ENCODE assay signal across 1 cellular context in the genomic region with DNA sequence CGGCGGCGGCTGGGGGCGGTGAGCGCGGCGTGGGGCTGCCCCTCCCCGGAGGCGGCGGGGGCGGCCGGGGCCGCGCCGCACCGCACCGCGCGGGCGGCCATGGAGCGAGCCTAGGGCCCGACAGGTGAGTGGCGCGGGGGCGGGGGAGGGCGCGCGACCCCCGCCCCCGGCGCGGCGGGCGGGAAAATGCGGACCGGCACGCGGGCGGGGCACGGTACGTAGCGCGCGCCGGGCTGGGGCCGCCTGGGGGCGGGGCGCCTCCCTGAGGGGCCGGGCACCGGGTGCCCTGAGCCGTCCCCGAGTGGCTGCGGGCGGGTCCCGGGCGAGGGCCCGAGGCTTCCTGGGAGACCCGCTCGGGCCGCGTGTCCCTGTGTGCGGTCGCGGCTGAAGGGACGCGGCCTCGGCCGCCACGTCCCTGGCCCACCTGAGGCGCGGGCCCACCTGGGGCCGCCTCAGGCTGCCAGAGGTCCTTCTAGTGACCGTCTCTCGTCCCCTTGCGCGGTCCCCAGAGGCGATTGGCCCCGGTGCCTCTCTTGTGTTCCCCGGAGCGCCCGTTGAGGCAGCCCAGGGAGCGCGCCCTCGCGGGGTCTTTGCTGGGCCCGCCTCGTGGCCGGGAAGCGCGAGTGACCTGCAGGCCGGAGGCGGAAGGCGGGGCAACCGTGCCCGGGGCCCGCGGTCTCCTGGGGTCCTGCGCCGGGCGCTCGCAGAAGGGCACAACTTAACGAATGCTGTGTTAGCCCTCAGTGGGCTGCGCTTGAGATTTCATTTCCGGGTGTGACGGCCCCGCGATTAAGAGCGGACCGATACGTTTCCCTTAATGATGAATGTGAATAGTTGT.
TF ChIP-seq lines count a peak whose summit lies in the region.

No MANE protein-coding gene starts in this region.

TF ChIP-seq in HEK293, 187 proteins besides CTCF, POLR2A, EP300 and RAD21 (continued from another document):
- TF ChIP-seq, protein P1, sequence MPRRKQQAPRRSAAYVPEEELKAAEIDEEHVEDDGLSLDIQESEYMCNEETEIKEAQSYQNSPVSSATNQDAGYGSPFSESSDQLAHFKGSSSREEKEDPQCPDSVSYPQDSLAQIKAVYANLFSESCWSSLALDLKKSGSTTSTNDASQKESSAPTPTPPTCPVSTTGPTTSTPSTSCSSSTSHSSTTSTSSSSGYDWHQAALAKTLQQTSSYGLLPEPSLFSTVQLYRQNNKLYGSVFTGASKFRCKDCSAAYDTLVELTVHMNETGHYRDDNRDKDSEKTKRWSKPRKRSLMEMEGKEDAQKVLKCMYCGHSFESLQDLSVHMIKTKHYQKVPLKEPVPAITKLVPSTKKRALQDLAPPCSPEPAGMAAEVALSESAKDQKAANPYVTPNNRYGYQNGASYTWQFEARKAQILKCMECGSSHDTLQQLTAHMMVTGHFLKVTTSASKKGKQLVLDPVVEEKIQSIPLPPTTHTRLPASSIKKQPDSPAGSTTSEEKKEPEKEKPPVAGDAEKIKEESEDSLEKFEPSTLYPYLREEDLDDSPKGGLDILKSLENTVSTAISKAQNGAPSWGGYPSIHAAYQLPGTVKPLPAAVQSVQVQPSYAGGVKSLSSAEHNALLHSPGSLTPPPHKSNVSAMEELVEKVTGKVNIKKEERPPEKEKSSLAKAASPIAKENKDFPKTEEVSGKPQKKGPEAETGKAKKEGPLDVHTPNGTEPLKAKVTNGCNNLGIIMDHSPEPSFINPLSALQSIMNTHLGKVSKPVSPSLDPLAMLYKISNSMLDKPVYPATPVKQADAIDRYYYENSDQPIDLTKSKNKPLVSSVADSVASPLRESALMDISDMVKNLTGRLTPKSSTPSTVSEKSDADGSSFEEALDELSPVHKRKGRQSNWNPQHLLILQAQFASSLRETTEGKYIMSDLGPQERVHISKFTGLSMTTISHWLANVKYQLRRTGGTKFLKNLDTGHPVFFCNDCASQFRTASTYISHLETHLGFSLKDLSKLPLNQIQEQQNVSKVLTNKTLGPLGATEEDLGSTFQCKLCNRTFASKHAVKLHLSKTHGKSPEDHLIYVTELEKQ (tag by site-specific recombination; IDR thresholded peaks at IDR 0.05; ENCODE audit: borderline replicate concordance): no peak
- TF ChIP-seq ZNF610 (tag by site-specific recombination; IDR thresholded peaks at IDR 0.05; ENCODE audit: borderline replicate concordance) (no peak), ZNF324 (tag by site-specific recombination; IDR thresholded peaks at IDR 0.05) (0 out of 2 replicates have a peak, but pooled peaks have one; percentile 18), ZNF221 (tag by site-specific recombination; IDR thresholded peaks at IDR 0.05; ENCODE audit: borderline replicate concordance) (no peak)
- TF ChIP-seq, protein P2, sequence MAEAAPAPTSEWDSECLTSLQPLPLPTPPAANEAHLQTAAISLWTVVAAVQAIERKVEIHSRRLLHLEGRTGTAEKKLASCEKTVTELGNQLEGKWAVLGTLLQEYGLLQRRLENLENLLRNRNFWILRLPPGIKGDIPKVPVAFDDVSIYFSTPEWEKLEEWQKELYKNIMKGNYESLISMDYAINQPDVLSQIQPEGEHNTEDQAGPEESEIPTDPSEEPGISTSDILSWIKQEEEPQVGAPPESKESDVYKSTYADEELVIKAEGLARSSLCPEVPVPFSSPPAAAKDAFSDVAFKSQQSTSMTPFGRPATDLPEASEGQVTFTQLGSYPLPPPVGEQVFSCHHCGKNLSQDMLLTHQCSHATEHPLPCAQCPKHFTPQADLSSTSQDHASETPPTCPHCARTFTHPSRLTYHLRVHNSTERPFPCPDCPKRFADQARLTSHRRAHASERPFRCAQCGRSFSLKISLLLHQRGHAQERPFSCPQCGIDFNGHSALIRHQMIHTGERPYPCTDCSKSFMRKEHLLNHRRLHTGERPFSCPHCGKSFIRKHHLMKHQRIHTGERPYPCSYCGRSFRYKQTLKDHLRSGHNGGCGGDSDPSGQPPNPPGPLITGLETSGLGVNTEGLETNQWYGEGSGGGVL (tag by site-specific recombination; IDR thresholded peaks at IDR 0.05): no peak
- TF ChIP-seq, protein P3, sequence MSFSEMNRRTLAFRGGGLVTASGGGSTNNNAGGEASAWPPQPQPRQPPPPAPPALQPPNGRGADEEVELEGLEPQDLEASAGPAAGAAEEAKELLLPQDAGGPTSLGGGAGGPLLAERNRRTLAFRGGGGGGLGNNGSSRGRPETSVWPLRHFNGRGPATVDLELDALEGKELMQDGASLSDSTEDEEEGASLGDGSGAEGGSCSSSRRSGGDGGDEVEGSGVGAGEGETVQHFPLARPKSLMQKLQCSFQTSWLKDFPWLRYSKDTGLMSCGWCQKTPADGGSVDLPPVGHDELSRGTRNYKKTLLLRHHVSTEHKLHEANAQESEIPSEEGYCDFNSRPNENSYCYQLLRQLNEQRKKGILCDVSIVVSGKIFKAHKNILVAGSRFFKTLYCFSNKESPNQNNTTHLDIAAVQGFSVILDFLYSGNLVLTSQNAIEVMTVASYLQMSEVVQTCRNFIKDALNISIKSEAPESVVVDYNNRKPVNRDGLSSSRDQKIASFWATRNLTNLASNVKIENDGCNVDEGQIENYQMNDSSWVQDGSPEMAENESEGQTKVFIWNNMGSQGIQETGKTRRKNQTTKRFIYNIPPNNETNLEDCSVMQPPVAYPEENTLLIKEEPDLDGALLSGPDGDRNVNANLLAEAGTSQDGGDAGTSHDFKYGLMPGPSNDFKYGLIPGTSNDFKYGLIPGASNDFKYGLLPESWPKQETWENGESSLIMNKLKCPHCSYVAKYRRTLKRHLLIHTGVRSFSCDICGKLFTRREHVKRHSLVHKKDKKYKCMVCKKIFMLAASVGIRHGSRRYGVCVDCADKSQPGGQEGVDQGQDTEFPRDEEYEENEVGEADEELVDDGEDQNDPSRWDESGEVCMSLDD (tag by site-specific recombination; IDR thresholded peaks at IDR 0.05): no peak
- TF ChIP-seq, protein P4, sequence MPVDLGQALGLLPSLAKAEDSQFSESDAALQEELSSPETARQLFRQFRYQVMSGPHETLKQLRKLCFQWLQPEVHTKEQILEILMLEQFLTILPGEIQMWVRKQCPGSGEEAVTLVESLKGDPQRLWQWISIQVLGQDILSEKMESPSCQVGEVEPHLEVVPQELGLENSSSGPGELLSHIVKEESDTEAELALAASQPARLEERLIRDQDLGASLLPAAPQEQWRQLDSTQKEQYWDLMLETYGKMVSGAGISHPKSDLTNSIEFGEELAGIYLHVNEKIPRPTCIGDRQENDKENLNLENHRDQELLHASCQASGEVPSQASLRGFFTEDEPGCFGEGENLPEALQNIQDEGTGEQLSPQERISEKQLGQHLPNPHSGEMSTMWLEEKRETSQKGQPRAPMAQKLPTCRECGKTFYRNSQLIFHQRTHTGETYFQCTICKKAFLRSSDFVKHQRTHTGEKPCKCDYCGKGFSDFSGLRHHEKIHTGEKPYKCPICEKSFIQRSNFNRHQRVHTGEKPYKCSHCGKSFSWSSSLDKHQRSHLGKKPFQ (tag by site-specific recombination; IDR thresholded peaks at IDR 0.05): no peak
